ENCODE assay signal across 27 cellular contexts in the genomic region with DNA sequence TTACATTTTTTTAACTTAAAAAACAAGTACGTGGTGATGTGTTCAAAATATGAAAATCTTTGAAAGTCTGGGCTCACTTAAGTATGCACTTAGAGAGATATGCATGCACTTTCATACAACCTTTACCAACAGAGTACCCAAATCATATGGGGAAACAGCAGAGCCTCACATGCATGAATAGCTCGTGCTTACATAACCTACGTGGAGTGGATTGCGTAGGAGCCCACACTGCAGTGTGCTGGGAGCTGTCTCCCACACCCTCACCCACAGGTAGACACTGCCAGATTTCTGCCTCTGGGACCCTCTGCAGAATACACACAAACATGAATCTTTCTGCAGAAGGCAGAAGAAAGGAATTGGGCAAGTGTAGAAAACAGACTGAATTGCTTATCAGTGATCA. TPM values are rescaled to one million over a fixed set of nuclear protein-coding genes. Genes with fewer than 3 reads are reported as not detected.
"Had no signal": no experiment of that assay in that cellular context is flagged by ENCODE, and none has a peak within 500 bp of the region (broad histone marks: within the 10 kb centered on the region; RNA-seq: fewer than 3 reads in every experiment).

No MANE protein-coding gene starts in this region.

- H3K36me3 ChIP-seq: suprapubic skin, transverse colon, vagina had no signal

- H3K4me3 ChIP-seq: lung, suprapubic skin, transverse colon, vagina had no signal

- H3K36me3 Mint-ChIP-seq: naive B cell had no signal

- H3K27ac Mint-ChIP-seq: activated CD8-positive, alpha-beta memory T cell treated with anti-CD3 and anti-CD28 coated beads, Interleukin-2, amount 10 ng/mL, durations not matched to agents 7 days and 5 days; activated CD8-positive, alpha-beta T cell treated with anti-CD3 and anti-CD28 coated beads for 36 hours; activated naive CD8-positive, alpha-beta T cell treated with anti-CD3 and anti-CD28 coated beads, Interleukin-2, amount 50 U/mL, for 24 hours; stimulated activated naive CD8-positive, alpha-beta T cell treated with anti-CD3 and anti-CD28 coated beads, Interleukin-15, amount 100 ng/mL, for 72 hours had no signal

- H3K9me3 Mint-ChIP-seq: activated CD8-positive, alpha-beta T cell treated with anti-CD3 and anti-CD28 coated beads for 36 hours; activated naive CD8-positive, alpha-beta T cell treated with anti-CD3 and anti-CD28 coated beads, Interleukin-2, amount 50 U/mL, for 24 hours; naive B cell; neural crest cell; stimulated activated naive CD8-positive, alpha-beta T cell treated with anti-CD3 and anti-CD28 coated beads, Interleukin-15, amount 100 ng/mL, for 72 hours had no signal

- H3K4me3 Mint-ChIP-seq: activated CD4-positive, alpha-beta T cell treated with anti-CD3 and anti-CD28 coated beads, Interleukin-2, amount 10 ng/mL, durations not matched to agents 7 days and 5 days; activated CD8-positive, alpha-beta memory T cell treated with anti-CD3 and anti-CD28 coated beads, Interleukin-2, amount 10 ng/mL, durations not matched to agents 7 days and 5 days; activated CD8-positive, alpha-beta T cell treated with anti-CD3 and anti-CD28 coated beads for 36 hours; activated naive CD8-positive, alpha-beta T cell treated with anti-CD3 and anti-CD28 coated beads, Interleukin-2, amount 50 U/mL, for 24 hours; naive B cell; neural crest cell; stimulated activated naive CD8-positive, alpha-beta T cell treated with anti-CD3 and anti-CD28 coated beads, Interleukin-15, amount 100 ng/mL, for 72 hours had no signal

- H3K4me1 Mint-ChIP-seq: neural crest cell; stimulated activated naive CD8-positive, alpha-beta T cell treated with anti-CD3 and anti-CD28 coated beads, Interleukin-15, amount 100 ng/mL, for 72 hours had no signal

- H3K27me3 Mint-ChIP-seq: activated CD8-positive, alpha-beta T cell treated with anti-CD3 and anti-CD28 coated beads for 36 hours; activated naive CD8-positive, alpha-beta T cell treated with anti-CD3 and anti-CD28 coated beads, Interleukin-2, amount 50 U/mL, for 24 hours; stimulated activated naive CD8-positive, alpha-beta T cell treated with anti-CD3 and anti-CD28 coated beads, Interleukin-15, amount 100 ng/mL, for 72 hours had no signal

- H3K27ac ChIP-seq: suprapubic skin, transverse colon, vagina, WERI-Rb-1 had no signal

- H3K9me3 ChIP-seq: suprapubic skin, transverse colon, vagina had no signal

- DNase-seq: activated CD4-positive, alpha-beta T cell treated with anti-CD3 and anti-CD28 coated beads, Interleukin-2, amount 10 ng/mL, durations not matched to agents 7 days and 5 days; activated CD4-positive, CD25-positive, alpha-beta regulatory T cell treated with anti-CD3 and anti-CD28 coated beads, Interleukin-2, amount 50 U/mL, for 72 hours; activated CD8-positive, alpha-beta memory T cell treated with anti-CD3 and anti-CD28 coated beads, Interleukin-2, amount 10 ng/mL, durations not matched to agents 7 days and 5 days; activated CD8-positive, alpha-beta T cell treated with anti-CD3 and anti-CD28 coated beads for 36 hours; activated effector memory CD4-positive, alpha-beta T cell treated with anti-CD3 and anti-CD28 coated beads, Interleukin-2, amount 50 U/mL, for 16 hours; activated naive CD4-positive, alpha-beta T cell treated with anti-CD3 and anti-CD28 coated beads, Interleukin-2, amount 50 U/mL, for 16 hours; activated naive CD8-positive, alpha-beta T cell treated with anti-CD3 and anti-CD28 coated beads, Interleukin-2, amount 50 U/mL, for 24 hours; activated T-cell treated with anti-CD3 and anti-CD28 coated beads for 4 hours; cortex of kidney; effector CD4-positive, alpha-beta T cell; erythroblast; foreskin fibroblast; naive B cell; stimulated activated CD4-positive, alpha-beta T cell treated with anti-CD3 and anti-CD28 coated beads, Interleukin-12 subunit alpha, Interleukin-12 subunit beta, amount 100 ng/mL, for 4 hours; stimulated activated naive CD8-positive, alpha-beta T cell treated with anti-CD3 and anti-CD28 coated beads, Interleukin-15, amount 100 ng/mL, for 72 hours; transverse colon; WERI-Rb-1 had no signal

- ATAC-seq: activated CD8-positive, alpha-beta memory T cell treated with anti-CD3 and anti-CD28 coated beads, Interleukin-2, amount 10 ng/mL, durations not matched to agents 7 days and 5 days; activated CD8-positive, alpha-beta T cell treated with anti-CD3 and anti-CD28 coated beads for 36 hours; activated naive CD8-positive, alpha-beta T cell treated with anti-CD3 and anti-CD28 coated beads, Interleukin-2, amount 50 U/mL, for 24 hours; left lobe of liver; stimulated activated naive CD8-positive, alpha-beta T cell treated with anti-CD3 and anti-CD28 coated beads, Interleukin-15, amount 100 ng/mL, for 72 hours had no signal

- H3K27me3 ChIP-seq: suprapubic skin, transverse colon, vagina had no signal

RNA-seq across cellular contexts. Expression of gene CLCN1, which starts 0.6 kb away (rescaled TPM):
- total RNA-seq: cerebellum; glomerular endothelial cell; kidney epithelial cell; left lobe of liver; neural crest cell; T-helper 2 cell treated with Interferon-gamma antibody and Interleukin-4, amounts not matched to agents 100 ng/mL and 5 ng/mL, for 36 hours; transverse colon; vagina had no signal
- polyA plus RNA-seq: fibroblast of lung had no signal

RNA-seq across cellular contexts. Expression of gene TMEM139, which starts 31.7 kb away (rescaled TPM):
- total RNA-seq: fibroblast of lung, vagina had no signal
- polyA plus RNA-seq: fibroblast of lung had no signal
